15 cellular contexts compared by ENCODE assay signal in genomic region chr4:145613546-145614234, GRCh38. TPM values are rescaled to one million over a fixed set of nuclear protein-coding genes. Genes with fewer than 3 reads are reported as not detected.
DNase-seq lines count a peak whose midpoint lies in the region; ATAC-seq and TF ChIP-seq lines count a peak whose summit lies in the region.
"Had no signal": no experiment of that assay in that cellular context is flagged by ENCODE, and none has a peak within 500 bp of the region (broad histone marks: within the 10 kb centered on the region; RNA-seq: fewer than 3 reads in every experiment).

No MANE protein-coding gene starts in this region.

- TF ChIP-seq POLR2A in thyroid gland (IDR thresholded peaks at IDR 0.05) = no peak

- H3K4me3 ChIP-seq in thyroid gland (replicated peaks in 1 of 3) = no peak overlapping the region
- H3K4me3 ChIP-seq: heart left ventricle had no signal

- ATAC-seq in GM18907 (IDR thresholded peaks at IDR 0.05; ENCODE audit: unreplicated experiment) (peak; percentile 69), HG02840 (IDR thresholded peaks at IDR 0.05; ENCODE audit: low FRiP score, unreplicated experiment) (peak; percentile 52)
- no peak for ATAC-seq in stimulated activated memory B cell treated with anti-CD40 and anti-IgM and Interleukin-4, amounts not matched to agents 10 μg/mL and 1 μg/mL and 100 μg/mL, for 72 hours
- ATAC-seq: heart left ventricle, left ventricle myocardium superior had no signal

- H3K27ac Mint-ChIP-seq in stimulated activated memory B cell treated with anti-CD40 and anti-IgM and Interleukin-4, amounts not matched to agents 10 μg/mL and 1 μg/mL and 100 μg/mL, for 72 hours = no peak overlapping the region
- H3K27ac Mint-ChIP-seq: activated B cell treated with CpG ODN at 0.5 μM for 24 hours, H9 had no signal

- peak; percentile 48 for DNase-seq in ACHN
- peak; percentile 67 for DNase-seq in NOMO-1 treated with DMSO at 0.1 percent for 48 hours (lab: John Stamatoyannopoulos, UW; ENCODE audit: unreplicated experiment)
- no peak for DNase-seq in head of caudate nucleus
- no peak for DNase-seq in thyroid gland
- DNase-seq in T-helper 9 cell = no peak
- DNase-seq: activated B cell treated with CpG ODN at 0.5 μM for 24 hours, brain microvascular endothelial cell, H9, heart left ventricle, left ventricle myocardium superior, NCI-H345, SHP77 had no signal

- H3K9me3 ChIP-seq in thyroid gland = no peaks in the 10 kb centered on the region
- H3K9me3 ChIP-seq: heart left ventricle had no signal

- no peak overlapping the region for H3K27ac ChIP-seq in thyroid gland
- H3K27ac ChIP-seq: brain microvascular endothelial cell, heart left ventricle had no signal

- H3K36me3 Mint-ChIP-seq in stimulated activated memory B cell treated with anti-CD40 and anti-IgM and Interleukin-4, amounts not matched to agents 10 μg/mL and 1 μg/mL and 100 μg/mL, for 72 hours = no peaks in the 10 kb centered on the region

- H3K9me3 Mint-ChIP-seq in stimulated activated memory B cell treated with anti-CD40 and anti-IgM and Interleukin-4, amounts not matched to agents 10 μg/mL and 1 μg/mL and 100 μg/mL, for 72 hours = no peaks in the 10 kb centered on the region
- H3K9me3 Mint-ChIP-seq: activated B cell treated with CpG ODN at 0.5 μM for 24 hours, H9 had no signal

- TF ChIP-seq CTCF in thyroid gland (IDR thresholded peaks at IDR 0.05) = no peak

- H3K36me3 ChIP-seq in thyroid gland = no peaks in the 10 kb centered on the region
- H3K36me3 ChIP-seq: brain microvascular endothelial cell, heart left ventricle had no signal

- 68 to 87% methylated on average over 5 of the region's 5 CpGs for WGBS in thyroid gland, 2 donors

- no peaks in the 10 kb centered on the region for H3K27me3 ChIP-seq in thyroid gland
- H3K27me3 ChIP-seq: brain microvascular endothelial cell, heart left ventricle had no signal

- no peak overlapping the region for H3K4me3 Mint-ChIP-seq in stimulated activated memory B cell treated with anti-CD40 and anti-IgM and Interleukin-4, amounts not matched to agents 10 μg/mL and 1 μg/mL and 100 μg/mL, for 72 hours
- H3K4me3 Mint-ChIP-seq: activated B cell treated with CpG ODN at 0.5 μM for 24 hours, H9 had no signal

- H3K27me3 Mint-ChIP-seq in stimulated activated memory B cell treated with anti-CD40 and anti-IgM and Interleukin-4, amounts not matched to agents 10 μg/mL and 1 μg/mL and 100 μg/mL, for 72 hours = no peaks in the 10 kb centered on the region

- in situ Hi-C loops in ACHN (cut with HindIII; ENCODE audit: low pct_ligation_motif_present, low pct_unique_long_range_greater_than_20kb, low sequenced_read_pairs) = no loop called here

- intact Hi-C loops in head of caudate nucleus (cut with DNase I) (loop anchor here (5.0 to 10.0 kb wide), 2 partner anchors 121 to 381 kb away; no protein-coding TSS in a partner anchor), thyroid gland (cut with DNase I) (loop anchor here (10.0 kb wide), 1 partner anchor 399 kb away; no protein-coding TSS in a partner anchor)

- H3K4me1 Mint-ChIP-seq in stimulated activated memory B cell treated with anti-CD40 and anti-IgM and Interleukin-4, amounts not matched to agents 10 μg/mL and 1 μg/mL and 100 μg/mL, for 72 hours = peaks cover 5% of the 10 kb centered on the region

- peaks cover 7 to 12% of the 10 kb centered on the region in 2 donors for H3K4me1 ChIP-seq in thyroid gland

RNA-seq across cellular contexts. Expression of gene MMAA, which starts 5.5 kb away (rescaled TPM):
- total RNA-seq in thyroid gland = 10 to 100 TPM in 1 of 4 donors, 1 to 10 TPM in 3; 5.6 to 10.9 (median 7.6) TPM

Comparison
In these comparisons a context has a peak if more than half of its experiments do, and no peak if none do; other contexts are left out.
1. DNase-seq: peak in ACHN (single experiment) and NOMO-1 treated with DMSO at 0.1 percent for 48 hours (single experiment); none in head of caudate nucleus (0 of 42), thyroid gland (0 of 2) and T-helper 9 cell (single experiment).